Comparison of ENCODE assay signal across 8 cellular contexts in genomic region chr7:75776295-75776971, GRCh38.
DNase-seq lines count a peak whose midpoint lies in the region; ATAC-seq and TF ChIP-seq lines count a peak whose summit lies in the region.

No MANE protein-coding gene starts in this region.

- DNase-seq in NCI-H2107 treated with DMSO at 0.1 percent for 48 hours (lab: John Stamatoyannopoulos, UW; ENCODE audit: unreplicated experiment) (peak; percentile 35), NCI-H2107 (lab: John Stamatoyannopoulos, UW) (no peak), epithelial cell of esophagus (ENCODE audit: low read depth) (peak; percentile 58), NCI-H748 (lab: John Stamatoyannopoulos, UW; ENCODE audit: unreplicated experiment) (no peak), NCI-H2227 (lab: John Stamatoyannopoulos, UW; ENCODE audit: unreplicated experiment) (no peak)
- peak; percentile 42 to 50 for DNase-seq in activated CD4-positive, alpha-beta T cell treated with anti-CD3 and anti-CD28 coated beads for 24 hours (ENCODE audit: low read depth in 2 of 2)
- DNase-seq in stimulated activated CD8-positive, alpha-beta memory T cell treated with anti-CD3 and anti-CD28 coated beads, Interleukin-7, amount 100 ng/mL, for 24 hours (ENCODE audit: low read depth): peak; percentile 26

- no peak overlapping the region for H3K4me3 ChIP-seq in epithelial cell of esophagus (ENCODE audit: low read length)

- ATAC-seq in HG02852 (IDR thresholded peaks at IDR 0.05; ENCODE audit: unreplicated experiment): no peak

- no peak for TF ChIP-seq CTCF in epithelial cell of esophagus (IDR thresholded peaks at IDR 0.05; ENCODE audit: insufficient read depth, low read depth, low read length, missing control alignments)

Comparison
In these comparisons a context has a peak if more than half of its experiments do, and no peak if none do; other contexts are left out.
1. DNase-seq: peak in NCI-H2107 treated with DMSO at 0.1 percent for 48 hours (single experiment), activated CD4-positive, alpha-beta T cell treated with anti-CD3 and anti-CD28 coated beads for 24 hours (2 of 2), epithelial cell of esophagus (single experiment) and stimulated activated CD8-positive, alpha-beta memory T cell treated with anti-CD3 and anti-CD28 coated beads, Interleukin-7, amount 100 ng/mL, for 24 hours (single experiment); none in NCI-H2107 (single experiment), NCI-H748 (single experiment) and NCI-H2227 (single experiment).